14 cellular contexts compared by ENCODE assay signal in genomic region chr14:54170301-54170700, GRCh38.
DNase-seq lines count a peak whose midpoint lies in the region; ATAC-seq and TF ChIP-seq lines count a peak whose summit lies in the region.
"Had no signal": no experiment of that assay in that cellular context is flagged by ENCODE, and none has a peak within 500 bp of the region (broad histone marks: within the 10 kb centered on the region; RNA-seq: fewer than 3 reads in every experiment).

No MANE protein-coding gene starts in this region.

- H3K9me3 ChIP-seq in HCT116 (ENCODE audit: control insufficient read depth in 1 of 2, insufficient read depth in 1 of 2, low read depth in 1 of 2, low read length in 2 of 2) (no peaks in the 10 kb centered on the region), body of pancreas (no peaks in the 10 kb centered on the region)

- peaks cover 1% of the 10 kb centered on the region for H3K27me3 Mint-ChIP-seq in glutamatergic neuron (ENCODE audit: unreplicated experiment)
- H3K27me3 Mint-ChIP-seq in naive thymus-derived CD8-positive, alpha-beta T cell, result peaks cover 9 to 47% (median 15%) of the 10 kb centered on the region in 5 donors
- H3K27me3 Mint-ChIP-seq in activated CD8-positive, alpha-beta T cell treated with anti-CD3 and anti-CD28 coated beads, Interleukin-2, amount 10 ng/mL, durations not matched to agents 7 days and 5 days (ENCODE audit: low read depth), result peaks cover 28% of the 10 kb centered on the region

- no peaks in the 10 kb centered on the region for H3K27me3 ChIP-seq in ACC112 (ENCODE audit: insufficient read depth, low read length)
- H3K27me3 ChIP-seq in HCT116 (ENCODE audit: insufficient read depth, low read length), result no peaks in the 10 kb centered on the region
- H3K27me3 ChIP-seq in body of pancreas, result no peaks in the 10 kb centered on the region

- no TSS peak for BruUV-seq in HCT116 (replicated peaks; lab: Mats Ljungman, UMichigan)

- RAD21 ChIA-PET in HCT116 (lab: Charles Lee; ENCODE audit: low non-redundant PET in 1 of 2, low total read pairs in 2 of 2, uncharacterized antibody in 2 of 2, unreplicated experiment in 2 of 2), result no interaction called here

- CTCF ChIA-PET in HCT116 (lab: Charles Lee), result no interaction called here
- CTCF ChIA-PET in activated CD8-positive, alpha-beta T cell treated with anti-CD3 and anti-CD28 coated beads, Interleukin-2, amount 10 ng/mL, durations not matched to agents 7 days and 5 days (lab: Charles Lee), result interaction anchor here (1.3 kb wide), 1 partner anchor 178 kb away, joined by 5 read pairs; no protein-coding TSS in a partner anchor

- H3K79me2 ChIP-seq in ACC112 (ENCODE audit: control insufficient read depth, insufficient read depth, low read length, unreplicated experiment) (no peaks in the 10 kb centered on the region), HCT116 (ENCODE audit: insufficient read depth, low read length) (no peaks in the 10 kb centered on the region)

- no peak overlapping the region for H3K4me3 Mint-ChIP-seq in glutamatergic neuron (ENCODE audit: unreplicated experiment)
- no peak overlapping the region for H3K4me3 Mint-ChIP-seq in naive thymus-derived CD8-positive, alpha-beta T cell
- H3K4me3 Mint-ChIP-seq in activated CD8-positive, alpha-beta T cell treated with anti-CD3 and anti-CD28 coated beads, Interleukin-2, amount 10 ng/mL, durations not matched to agents 7 days and 5 days, result no peak overlapping the region
- H3K4me3 Mint-ChIP-seq: HFFc6 had no signal

- H3K4me1 Mint-ChIP-seq in glutamatergic neuron (ENCODE audit: low read depth, unreplicated experiment), result peaks cover 59% of the 10 kb centered on the region
- H3K4me1 Mint-ChIP-seq in naive thymus-derived CD8-positive, alpha-beta T cell, result peaks cover 0 to 13% (median 2%) of the 10 kb centered on the region in 4 donors
- peaks cover 9% of the 10 kb centered on the region for H3K4me1 Mint-ChIP-seq in activated CD8-positive, alpha-beta T cell treated with anti-CD3 and anti-CD28 coated beads, Interleukin-2, amount 10 ng/mL, durations not matched to agents 7 days and 5 days (ENCODE audit: low read depth)

- no peaks in the 10 kb centered on the region for H4K20me1 ChIP-seq in HCT116 (ENCODE audit: insufficient read depth)

- peak overlapping the region; percentile 44 for H3K27ac Mint-ChIP-seq in glutamatergic neuron (ENCODE audit: unreplicated experiment)
- no peak overlapping the region for H3K27ac Mint-ChIP-seq in naive thymus-derived CD8-positive, alpha-beta T cell
- H3K27ac Mint-ChIP-seq in activated CD8-positive, alpha-beta T cell treated with anti-CD3 and anti-CD28 coated beads, Interleukin-2, amount 10 ng/mL, durations not matched to agents 7 days and 5 days, result no peak overlapping the region
- H3K27ac Mint-ChIP-seq: HFFc6 had no signal

- H3K4me1 ChIP-seq in ACC112 (ENCODE audit: control insufficient read depth, insufficient read depth, low read length, unreplicated experiment) (peaks cover 35% of the 10 kb centered on the region), HCT116 (ENCODE audit: control insufficient read depth in 1 of 2, insufficient read depth in 2 of 2, low read length in 2 of 2) (peaks cover 44 to 46% of the 10 kb centered on the region in 2 experiments), body of pancreas (no peaks in the 10 kb centered on the region)

- POLR2A ChIA-PET in HCT116 (lab: Charles Lee), result no interaction called here
- POLR2A ChIA-PET in naive thymus-derived CD8-positive, alpha-beta T cell (lab: Charles Lee), result no interaction called here
- POLR2A ChIA-PET in activated CD8-positive, alpha-beta T cell treated with anti-CD3 and anti-CD28 coated beads, Interleukin-2, amount 10 ng/mL, durations not matched to agents 7 days and 5 days (lab: Charles Lee), result no interaction called here

- no peak for TF ChIP-seq RAD21 in HCT116 (IDR thresholded peaks at IDR 0.05; ENCODE audit: low read depth)

- H3K36me3 Mint-ChIP-seq in glutamatergic neuron (ENCODE audit: unreplicated experiment), result no peaks in the 10 kb centered on the region
- H3K36me3 Mint-ChIP-seq in naive thymus-derived CD8-positive, alpha-beta T cell, result no peaks in the 10 kb centered on the region
- no peaks in the 10 kb centered on the region for H3K36me3 Mint-ChIP-seq in activated CD8-positive, alpha-beta T cell treated with anti-CD3 and anti-CD28 coated beads, Interleukin-2, amount 10 ng/mL, durations not matched to agents 7 days and 5 days (ENCODE audit: low read depth)

- no peak overlapping the region for H3K9ac ChIP-seq in HCT116 (ENCODE audit: low read length)

- intact Hi-C loops in HCT116 (cut with micrococcal nuclease) (no loop called here), lower leg skin (cut with DNase I; ENCODE audit: low total_unique reads) (loop anchor here (5.0 to 10.0 kb wide), 2 partner anchors 623 to 736 kb away; no protein-coding TSS in a partner anchor), body of pancreas (cut with DNase I) (loop anchor here (5.0 kb wide), 1 partner anchor 628 kb away; no protein-coding TSS in a partner anchor)

- H3K9me2 ChIP-seq in HCT116 (ENCODE audit: insufficient read depth), result no peaks in the 10 kb centered on the region

- no peak overlapping the region for H2AFZ ChIP-seq in ACC112 (ENCODE audit: low read length, unreplicated experiment)
- H2AFZ ChIP-seq in HCT116 (ENCODE audit: low read depth, low read length, poor library complexity, severe bottlenecking), result no peak overlapping the region

- H3K36me3 ChIP-seq in ACC112 (ENCODE audit: insufficient read depth, low read length) (no peaks in the 10 kb centered on the region), HCT116 (ENCODE audit: control insufficient read depth in 1 of 2, insufficient read depth in 2 of 2, low read length in 2 of 2) (no peaks in the 10 kb centered on the region), body of pancreas (replicated peaks in 1 of 2; ENCODE audit: insufficient read depth in 1 of 2, low read depth in 2 of 2) (no peaks in the 10 kb centered on the region)

- DNase-seq in HCT116 (ENCODE audit: low read depth, low spot score) (no peak), RPMI7951 (ENCODE audit: low read depth) (peak; percentile 60), glutamatergic neuron (no peak), lower leg skin (ENCODE audit: low spot score in 2 of 2) (no peak), body of pancreas (no peak)
- DNase-seq in naive thymus-derived CD8-positive, alpha-beta T cell, result no peak
- DNase-seq in activated CD8-positive, alpha-beta T cell treated with anti-CD3 and anti-CD28 coated beads, Interleukin-2, amount 10 ng/mL, durations not matched to agents 7 days and 5 days, result no peak
- DNase-seq: HFFc6, Karpas-422, NCI-H187 treated with DMSO at 0.1 percent for 48 hours, OCI-M1 had no signal

- H3K27ac ChIP-seq in ACC112 (ENCODE audit: low read depth, low read length) (peak overlapping the region; percentile 43; the same call in 1 of the 2 replicates), HCT116 (ENCODE audit: low read depth, low read length) (peak overlapping the region; percentile 73), body of pancreas (no peak overlapping the region)
- H3K27ac ChIP-seq: C4-2B had no signal

- H3K4me3 ChIP-seq in ACC112 (ENCODE audit: low read depth, low read length), result no peak overlapping the region
- no peak overlapping the region for H3K4me3 ChIP-seq in HCT116 (replicated peaks in 1 of 2; ENCODE audit: low read depth in 1 of 2, low read length in 2 of 2)
- H3K4me3 ChIP-seq in lower leg skin (ENCODE audit: low read depth, poor library complexity, severe bottlenecking), result no peak overlapping the region
- H3K4me3 ChIP-seq in body of pancreas, result no peak overlapping the region

- TF ChIP-seq CTCF in HCT116 (IDR thresholded peaks at IDR 0.05 in 2 of 3, conservative IDR thresholded peaks at IDR 0.05 in 1 of 3; ENCODE audit: borderline replicate concordance in 1 of 3, insufficient read depth in 1 of 3, low read depth in 2 of 3, low read length in 2 of 3) (no peak), glutamatergic neuron (IDR thresholded peaks at IDR 0.05; ENCODE audit: partially characterized antibody, unreplicated experiment) (no peak), lower leg skin (IDR thresholded peaks at IDR 0.05) (no peak), body of pancreas (IDR thresholded peaks at IDR 0.05) (no peak)

- no peak overlapping the region; the same call in 1 of the 2 replicates for H3K4me2 ChIP-seq in HCT116 (ENCODE audit: low read length)

- TF ChIP-seq POLR2A in HCT116 (IDR thresholded peaks at IDR 0.05; ENCODE audit: borderline replicate concordance, extremely low read depth, insufficient read depth, insufficient read length), result no peak
- TF ChIP-seq POLR2A in lower leg skin (IDR thresholded peaks at IDR 0.05), result no peak
- TF ChIP-seq POLR2A in body of pancreas (IDR thresholded peaks at IDR 0.05), result no peak

- ATAC-seq in HCT116, result no peak
- ATAC-seq in naive thymus-derived CD8-positive, alpha-beta T cell, result no peak
- ATAC-seq in body of pancreas, result no peak
- ATAC-seq in activated CD8-positive, alpha-beta T cell treated with anti-CD3 and anti-CD28 coated beads, Interleukin-2, amount 10 ng/mL, durations not matched to agents 7 days and 5 days, result no peak
- ATAC-seq: HepG2 had no signal

- peaks cover 11% of the 10 kb centered on the region for H3K9me3 Mint-ChIP-seq in glutamatergic neuron (ENCODE audit: unreplicated experiment)
- no peaks in the 10 kb centered on the region for H3K9me3 Mint-ChIP-seq in naive thymus-derived CD8-positive, alpha-beta T cell
- no peaks in the 10 kb centered on the region for H3K9me3 Mint-ChIP-seq in activated CD8-positive, alpha-beta T cell treated with anti-CD3 and anti-CD28 coated beads, Interleukin-2, amount 10 ng/mL, durations not matched to agents 7 days and 5 days (ENCODE audit: insufficient read depth)
- H3K9me3 Mint-ChIP-seq: HFFc6 had no signal

TF ChIP-seq in HCT116, 20 proteins besides CTCF, POLR2A, EP300 and RAD21:
- TF ChIP-seq, protein P1, sequence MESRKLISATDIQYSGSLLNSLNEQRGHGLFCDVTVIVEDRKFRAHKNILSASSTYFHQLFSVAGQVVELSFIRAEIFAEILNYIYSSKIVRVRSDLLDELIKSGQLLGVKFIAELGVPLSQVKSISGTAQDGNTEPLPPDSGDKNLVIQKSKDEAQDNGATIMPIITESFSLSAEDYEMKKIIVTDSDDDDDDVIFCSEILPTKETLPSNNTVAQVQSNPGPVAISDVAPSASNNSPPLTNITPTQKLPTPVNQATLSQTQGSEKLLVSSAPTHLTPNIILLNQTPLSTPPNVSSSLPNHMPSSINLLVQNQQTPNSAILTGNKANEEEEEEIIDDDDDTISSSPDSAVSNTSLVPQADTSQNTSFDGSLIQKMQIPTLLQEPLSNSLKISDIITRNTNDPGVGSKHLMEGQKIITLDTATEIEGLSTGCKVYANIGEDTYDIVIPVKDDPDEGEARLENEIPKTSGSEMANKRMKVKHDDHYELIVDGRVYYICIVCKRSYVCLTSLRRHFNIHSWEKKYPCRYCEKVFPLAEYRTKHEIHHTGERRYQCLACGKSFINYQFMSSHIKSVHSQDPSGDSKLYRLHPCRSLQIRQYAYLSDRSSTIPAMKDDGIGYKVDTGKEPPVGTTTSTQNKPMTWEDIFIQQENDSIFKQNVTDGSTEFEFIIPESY (IDR thresholded peaks at IDR 0.05; ENCODE audit: extremely low read depth, insufficient replicate concordance, low read length), result no peak
- TF ChIP-seq ELF1 (IDR thresholded peaks at IDR 0.05; ENCODE audit: borderline replicate concordance, low read depth), result no peak
- no peak for TF ChIP-seq EZH2phosphoT487 (IDR thresholded peaks at IDR 0.05; ENCODE audit: borderline replicate concordance)
- no peak for TF ChIP-seq SRF (IDR thresholded peaks at IDR 0.05; ENCODE audit: low read depth)

Comparison
In these comparisons a context has a peak if more than half of its experiments do, and no peak if none do; other contexts are left out.
1. H3K27ac ChIP-seq: peak in ACC112 (single experiment) and HCT116 (single experiment); none in body of pancreas (0 of 4).